In the genomic region with DNA sequence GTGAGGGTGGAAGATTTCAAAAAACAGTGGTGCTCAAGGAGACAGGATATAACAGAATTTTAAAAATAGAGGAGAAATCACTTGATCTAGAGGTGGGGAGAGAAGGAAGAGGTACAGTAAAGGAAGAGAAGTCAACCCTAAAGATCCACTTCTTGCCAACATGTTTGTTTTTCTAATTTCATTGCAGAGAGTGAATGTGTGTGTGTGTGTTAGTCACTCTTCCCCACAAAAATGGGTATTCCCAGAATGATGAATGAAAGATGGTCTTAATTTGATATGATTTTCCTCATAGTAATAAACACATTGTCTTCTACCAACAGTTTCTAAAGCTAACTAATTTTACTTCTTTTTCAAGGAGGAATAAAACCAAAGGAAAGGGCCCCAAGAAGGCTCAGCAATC, we compare ENCODE assay signal across 18 cellular contexts.
"Had no signal": no experiment of that assay in that cellular context is flagged by ENCODE, and none has a peak within 500 bp of the region (broad histone marks: within the 10 kb centered on the region; RNA-seq: fewer than 3 reads in every experiment).

No MANE protein-coding gene starts in this region.

- H3K27ac ChIP-seq: body of pancreas, gastrocnemius medialis, pancreas had no signal

- H3K4me3 ChIP-seq: body of pancreas, esophagus squamous epithelium, gastrocnemius medialis, heart right ventricle, mucosa of descending colon, pancreas had no signal

- H3K36me3 ChIP-seq: esophagus squamous epithelium, gastrocnemius medialis, heart right ventricle, pancreas had no signal

- H3K9me3 ChIP-seq: body of pancreas, esophagus squamous epithelium, gastrocnemius medialis, heart right ventricle, mucosa of descending colon, pancreas had no signal

- H3K4me1 ChIP-seq: body of pancreas, gastrocnemius medialis, pancreas had no signal

- ATAC-seq: activated CD8-positive, alpha-beta T cell treated with anti-CD3 and anti-CD28 coated beads for 36 hours; left colon; mucosa of descending colon; naive thymus-derived CD4-positive, alpha-beta T cell; stimulated activated effector memory CD8-positive, alpha-beta T cell treated with anti-CD3 and anti-CD28 coated beads, Interleukin-12 subunit alpha, Interleukin-12 subunit beta, amount 100 ng/mL, for 72 hours; T-helper 17 cell; WTC11 had no signal

- DNase-seq: activated CD4-positive, alpha-beta T cell treated with anti-CD3 and anti-CD28 coated beads for 4 hours; activated CD8-positive, alpha-beta memory T cell treated with anti-CD3 and anti-CD28 coated beads, Interleukin-2, amount 50 U/mL, for 4 hours; activated CD8-positive, alpha-beta T cell treated with anti-CD3 and anti-CD28 coated beads for 36 hours; activated gamma-delta T cell treated with Interleukin-2 at 50 U/mL for 16 hours; amniotic stem cell; body of pancreas; cortex of kidney; effector CD4-positive, alpha-beta T cell; esophagus squamous epithelium; gastrocnemius medialis; heart right ventricle; left colon; mucosa of descending colon; naive thymus-derived CD4-positive, alpha-beta T cell; pancreas; T-helper 17 cell had no signal

- FAIRE-seq: pancreas had no signal

- H3K27me3 ChIP-seq: body of pancreas, gastrocnemius medialis, heart right ventricle, pancreas had no signal
